Comparison of ENCODE assay signal across 10 cellular contexts in the genomic region with DNA sequence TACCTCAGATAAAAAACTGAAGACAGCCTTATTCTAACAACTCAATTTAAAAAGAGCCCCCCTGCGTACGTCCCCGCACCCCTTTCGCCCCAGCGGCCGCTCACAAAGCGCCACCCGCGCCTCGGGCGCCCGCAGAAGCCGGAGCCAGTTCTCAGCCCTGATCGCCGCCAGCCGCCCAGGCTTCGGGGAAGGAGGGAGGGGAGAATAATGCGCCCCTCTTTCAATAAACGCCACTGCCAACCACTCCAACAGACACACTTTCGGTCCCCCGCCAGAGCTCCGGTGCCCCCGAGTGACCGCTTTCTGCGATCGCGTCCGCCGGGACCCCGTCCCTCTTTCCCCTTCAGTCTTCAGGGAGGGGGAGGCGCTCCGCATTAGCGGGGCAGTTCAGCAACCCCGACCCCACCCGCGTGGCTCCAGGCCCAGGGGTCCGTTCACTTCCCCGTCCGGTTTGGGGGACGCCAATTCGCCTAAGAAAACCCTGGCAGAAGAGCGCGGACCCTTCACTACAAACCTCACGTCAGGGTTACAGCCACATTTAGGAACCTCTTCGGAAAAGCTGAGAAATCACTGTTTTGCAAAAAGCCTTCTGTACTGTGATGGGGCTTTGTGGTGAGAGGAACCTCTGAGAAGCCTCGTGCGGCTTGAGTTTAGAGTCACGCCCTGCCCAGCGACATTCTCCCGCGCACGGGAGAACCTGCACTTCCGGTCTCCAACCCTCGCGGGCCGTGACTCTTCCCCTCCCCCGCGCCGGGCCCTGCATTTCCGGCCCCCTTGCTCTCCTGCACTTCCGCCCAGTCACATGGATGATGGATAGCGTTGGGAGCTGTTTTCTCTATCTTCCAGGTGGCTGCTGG. TPM values are rescaled to one million over a fixed set of nuclear protein-coding genes. Genes with fewer than 3 reads are reported as not detected.
A peak's percentile ranks its signal among the peaks of the same experiment; 100 is the strongest.
DNase-seq lines count a peak whose midpoint lies in the region; ATAC-seq, FAIRE-seq and TF ChIP-seq lines count a peak whose summit lies in the region.
"Had no signal": no experiment of that assay in that cellular context is flagged by ENCODE, and none has a peak within 500 bp of the region (broad histone marks: within the 10 kb centered on the region; RNA-seq: fewer than 3 reads in every experiment).

No MANE protein-coding gene starts in this region.

- no peak for TF ChIP-seq EP300 in H1 (IDR thresholded peaks at IDR 0.05; ENCODE audit: borderline replicate concordance in 1 of 2, low read depth in 2 of 2, low read length in 2 of 2)

- H3K4me3 ChIP-seq in HUES48 (ENCODE audit: low read depth, low read length) (peak overlapping the region; percentile 68), H1 (ENCODE audit: extremely low read depth in 1 of 4, insufficient read depth in 2 of 4, low read depth in 3 of 4, low read length in 4 of 4) (peak overlapping the region; percentile 50 to 69 (median 62)), osteoblast (ENCODE audit: insufficient read depth, low read length) (peak overlapping the region; percentile 65)
- H3K4me3 ChIP-seq: left lung had no signal

- POLR2A ChIA-PET in H1 (lab: Charles Lee; ENCODE audit: partially characterized antibody), result interaction anchor here (0.9 kb wide), 2 partner anchors 20 to 24 kb away, joined by 3 to 4 read pairs; no protein-coding TSS in a partner anchor

- no peaks in the 10 kb centered on the region for H3K9me3 ChIP-seq in HUES48 (ENCODE audit: control insufficient read depth, insufficient read depth, low read length)
- no peaks in the 10 kb centered on the region for H3K9me3 ChIP-seq in H1 (ENCODE audit: insufficient read depth in 2 of 2, low read depth in 1 of 2, low read length in 1 of 2)
- no peaks in the 10 kb centered on the region for H3K9me3 ChIP-seq in osteoblast (ENCODE audit: low read depth, low read length)
- H3K9me3 ChIP-seq: left lung had no signal

- H3K4me1 ChIP-seq in HUES48 (ENCODE audit: control insufficient read depth, insufficient read depth, low read length), result peaks cover 45% of the 10 kb centered on the region
- H3K4me1 ChIP-seq in H1 (replicated peaks in 1 of 4; ENCODE audit: control insufficient read depth in 3 of 4, insufficient read depth in 4 of 4, low read length in 3 of 4), result peaks cover 4 to 8% (median 4%) of the 10 kb centered on the region in 4 experiments; a peak in 5 of 7 replicates
- H3K4me1 ChIP-seq in osteoblast (ENCODE audit: insufficient read depth, low read length), result peaks cover 3% of the 10 kb centered on the region

- H3K79me1 ChIP-seq in H1 (ENCODE audit: low read depth, low read length), result no peaks in the 10 kb centered on the region

- no peak overlapping the region for H2AK5ac ChIP-seq in H1 (ENCODE audit: low read depth, low read length)

- H2BK20ac ChIP-seq in H1 (ENCODE audit: low read length), result no peak overlapping the region

- H2BK12ac ChIP-seq in H1 (ENCODE audit: low read depth, low read length), result 0 out of 2 replicates have a peak overlapping the region, but pooled peaks have one; percentile 65

- H2AFZ ChIP-seq in H1 (ENCODE audit: low read length) (peak overlapping the region; percentile 74), osteoblast (ENCODE audit: low read length) (peak overlapping the region; percentile 83)

- no peak overlapping the region for H3K23ac ChIP-seq in H1 (ENCODE audit: insufficient read length)

- no peak overlapping the region for H2BK5ac ChIP-seq in H1 (ENCODE audit: low read depth, low read length)

- H3K18ac ChIP-seq in H1 (ENCODE audit: extremely low read depth, low read length), result peak overlapping the region; percentile 71

- H3K27ac ChIP-seq in HUES48 (ENCODE audit: low read depth, low read length), result no peak overlapping the region
- H3K27ac ChIP-seq in H1 (ENCODE audit: low read depth, low read length), result no peak overlapping the region
- H3K27ac ChIP-seq in osteoblast (ENCODE audit: low read depth, low read length), result no peak overlapping the region
- H3K27ac ChIP-seq: left lung had no signal

- WGBS in H1 (ENCODE audit: extremely low coverage in 1 of 2, insufficient coverage in 1 of 2, insufficient read length in 1 of 2, insufficient replicate concordance in 2 of 2, low coverage in 1 of 2, low lambda C conversion rate in 2 of 2, missing lambda C conversion rate in 1 of 2), 2 experiments, result 3% methylated on average over 59 of the region's 62 CpGs; no CpG with 5 or more reads in 1 of the 2 experiments

- H4K91ac ChIP-seq in H1 (replicated peaks; ENCODE audit: insufficient read length, low read length), result peak overlapping the region; percentile 76

- FAIRE-seq in H1 (lab: Jason Lieb, UNC), result no peak

- peak overlapping the region; percentile 58 for H2BK120ac ChIP-seq in H1 (replicated peaks; ENCODE audit: low read depth, low read length)

- H4K8ac ChIP-seq in H1 (ENCODE audit: extremely low read depth, insufficient read depth, low read length), result peak overlapping the region; percentile 41

- peak overlapping the region; percentile 5 for H3K56ac ChIP-seq in H1 (replicated peaks; ENCODE audit: insufficient read length, low read depth, low read length)

- H2BK15ac ChIP-seq in H1 (ENCODE audit: low read length), result no peak overlapping the region

- no peak for TF ChIP-seq CTCF in H1 (IDR thresholded peaks at IDR 0.05; ENCODE audit: control extremely low read depth in 1 of 3, insufficient read depth in 1 of 3, low read depth in 1 of 3, low read length in 3 of 3)
- no peak for TF ChIP-seq CTCF in osteoblast (IDR thresholded peaks at IDR 0.05; ENCODE audit: extremely low read depth, low read depth, low read length)

- peaks cover 10% of the 10 kb centered on the region; the same call in 1 of the 2 replicates for H3K23me2 ChIP-seq in H1 (ENCODE audit: low read depth, low read length)

- H3K79me2 ChIP-seq in H1 (ENCODE audit: control insufficient read depth in 1 of 2, insufficient read depth in 2 of 2, low read length in 2 of 2), result no peaks in the 10 kb centered on the region
- no peaks in the 10 kb centered on the region for H3K79me2 ChIP-seq in osteoblast (ENCODE audit: insufficient read depth, low read length)

- H3K27me3 ChIP-seq in HUES48 (ENCODE audit: control insufficient read depth, insufficient read depth, low read length) (peaks cover 81% of the 10 kb centered on the region), H1 (replicated peaks in 1 of 4; ENCODE audit: control insufficient read depth in 3 of 4, extremely low read depth in 1 of 4, insufficient read depth in 3 of 4, low read length in 3 of 4) (peaks cover 3 to 51% (median 32%) of the 10 kb centered on the region in 4 experiments), osteoblast (ENCODE audit: insufficient read depth, low read length) (peaks cover 57% of the 10 kb centered on the region)

- H3K4me2 ChIP-seq in H1 (ENCODE audit: insufficient read depth in 1 of 2, low read depth in 2 of 2, low read length in 2 of 2) (peak overlapping the region; percentile 88 to 91), osteoblast (ENCODE audit: insufficient read depth, low read length) (peak overlapping the region; percentile 65)

- H3K36me3 ChIP-seq in HUES48 (ENCODE audit: control insufficient read depth, insufficient read depth, low read length) (no peaks in the 10 kb centered on the region), H1 (ENCODE audit: control insufficient read depth in 2 of 4, insufficient read depth in 4 of 4, low read length in 3 of 4) (no peaks in the 10 kb centered on the region), osteoblast (ENCODE audit: insufficient read depth, low read length) (no peaks in the 10 kb centered on the region)
- H3K36me3 ChIP-seq: left lung had no signal

- no peak for ATAC-seq in HG02981 (IDR thresholded peaks at IDR 0.05; ENCODE audit: unreplicated experiment)
- ATAC-seq: left lung had no signal

- CTCF ChIA-PET in H1 (lab: Charles Lee; ENCODE audit: partially characterized antibody), result interaction anchor here (0.6 to 5.2 kb wide), 7 partner anchors 9 to 87 kb away, joined by 3 to 36 read pairs (median 3); a partner anchor contains a TSS

- no peaks in the 10 kb centered on the region for H4K20me1 ChIP-seq in H1 (replicated peaks in 1 of 2; ENCODE audit: control insufficient read depth in 1 of 2, insufficient read depth in 2 of 2, low read length in 2 of 2)
- H4K20me1 ChIP-seq in osteoblast (ENCODE audit: insufficient read depth, low read length), result no peaks in the 10 kb centered on the region

- no peak overlapping the region for H3K14ac ChIP-seq in H1 (ENCODE audit: insufficient read length)

- no peak overlapping the region for H3K4ac ChIP-seq in H1 (replicated peaks; ENCODE audit: insufficient read length, low read depth, low read length)

- peak; percentile 4 for DNase-seq in EH (ENCODE audit: low read depth)
- DNase-seq in H1 (ENCODE audit: low read depth in 1 of 2, low spot score in 2 of 2), result peak in 1 of 2 experiments; percentile 76
- no peak for DNase-seq in osteoblast (ENCODE audit: insufficient read length, low spot score, missing footprints)
- DNase-seq in T-helper 9 cell, result no peak
- no peak for DNase-seq in activated T-cell treated with anti-CD3 and anti-CD28 coated beads for 4 hours
- DNase-seq in SKM-1 treated with dmso at 0.1 percent for 144 hours (lab: John Stamatoyannopoulos, UW; ENCODE audit: unreplicated experiment), result no peak
- DNase-seq: left lung, MV-4-11 had no signal

- H4K5ac ChIP-seq in H1 (ENCODE audit: insufficient read length, low read depth, low read length), result no peak overlapping the region

- 0 out of 3 replicates have a peak, but pooled peaks of 1 of the 2 experiments have one; percentile 30 for TF ChIP-seq POLR2A in H1 (IDR thresholded peaks at IDR 0.05; ENCODE audit: control extremely low read depth in 1 of 2, low read depth in 2 of 2, low read length in 2 of 2)

- no peak for TF ChIP-seq RAD21 in H1 (IDR thresholded peaks at IDR 0.05 in 1 of 2, conservative IDR thresholded peaks at IDR 0.05 in 1 of 2; ENCODE audit: low read depth in 2 of 2, low read length in 2 of 2)

- H3K9ac ChIP-seq in HUES48 (ENCODE audit: low read depth, low read length) (peak overlapping the region; percentile 29; the same call in 1 of the 2 replicates), H1 (replicated peaks in 1 of 4; ENCODE audit: extremely low read depth in 1 of 4, low read depth in 3 of 4, low read length in 3 of 4) (peak overlapping the region in 2 of 4 experiments; percentile 12 to 17; a peak in 3 of 7 replicates)

RNA-seq across cellular contexts. Expression of a gene that starts 18.7 kb away (rescaled TPM):
- 0.24 and 0.29 TPM in 2 replicates for total RNA-seq in H1 (2021; fragmentation: NEBNext Ultra II Directional; extraction: Animal tissue kit (Norgen Biotek cat#: 25700))
- 0.03 and 0.08 TPM in 2 replicates for polyA plus RNA-seq in H1 (2011; rRNA removed)
- polyA plus RNA-seq in H1 (2011; cell fraction: cytosol; rRNA removed), result 0.03 TPM
- polyA plus RNA-seq in H1 (2011; cell fraction: nucleus; rRNA removed), result 0.09 TPM
- 0.05 to 0.12 TPM (median 0.11 TPM) in 4 replicates for polyA plus RNA-seq in H1 (2012, experiment 1 of 2)
- polyA plus RNA-seq in H1 (2012, experiment 2 of 2), result 0.07 TPM
- polyA plus RNA-seq in H1 (2013, experiment 1 of 2), result 0.14 TPM
- polyA plus RNA-seq in H1 (2013, experiment 2 of 2), result 0.13 TPM
- not detected in 2 replicates for polyA minus RNA-seq in H1 (2011; rRNA and poly(A)+ RNA removed)
- not detected for polyA minus RNA-seq in H1 (2011; cell fraction: cytosol; rRNA and poly(A)+ RNA removed)
- not detected for polyA minus RNA-seq in H1 (2011; cell fraction: nucleus; rRNA and poly(A)+ RNA removed)
- total RNA-seq in osteoblast, result under 0.01 TPM in 1 of 2 replicates, not detected in the other
- total RNA-seq: left lung had no signal
